ENCODE assay signal across 18 cellular contexts in genomic region chr10:61825617-61826016, GRCh38.
"Had no signal": no experiment of that assay in that cellular context is flagged by ENCODE, and none has a peak within 500 bp of the region (broad histone marks: within the 10 kb centered on the region; RNA-seq: fewer than 3 reads in every experiment).

No MANE protein-coding gene starts in this region.

- H3K27ac ChIP-seq: heart left ventricle, psoas muscle, right lobe of liver, spleen, testis, transverse colon had no signal

- H3K9me3 ChIP-seq: heart left ventricle, psoas muscle, right lobe of liver, spleen, testis, transverse colon had no signal

- ATAC-seq: esophagus mucosa; heart left ventricle; natural killer cell treated with Interleukin-12 subunit alpha and Interleukin-12 subunit beta and Interleukin-15 and Interleukin-18, amount 100 ng/mL, for 72 hours; psoas muscle; stimulated activated naive B cell treated with anti-CD40 and anti-IgM and Interleukin-4, amounts not matched to agents 10 μg/mL and 1 μg/mL and 100 μg/mL, for 72 hours; stimulated activated naive CD8-positive, alpha-beta T cell treated with anti-CD3 and anti-CD28 coated beads, Interleukin-15, amount 100 ng/mL, for 72 hours had no signal

- H3K27me3 ChIP-seq: heart left ventricle, right lobe of liver, spleen, testis, transverse colon had no signal

- H3K36me3 ChIP-seq: heart left ventricle, right lobe of liver, spleen, transverse colon had no signal

- H3K4me1 ChIP-seq: psoas muscle, right lobe of liver, spleen, transverse colon had no signal

- DNase-seq: effector memory CD4-positive, alpha-beta T cell; heart left ventricle; hippocampal formation; kidney glomerular epithelial cell; midbrain; psoas muscle; retina; right lobe of liver; spleen; stimulated activated CD4-positive, alpha-beta T cell treated with anti-CD3 and anti-CD28 coated beads, Interleukin-15, amount 100 ng/mL, for 24 hours; stimulated activated CD4-positive, alpha-beta T cell treated with anti-CD3 and anti-CD28 coated beads, Interleukin-1b, Interleukin-23, amount 100 ng/mL, for 48 hours; stimulated activated CD4-positive, alpha-beta T cell treated with anti-CD3 and anti-CD28 coated beads, Interleukin-4, amount 100 ng/mL, for 4 hours; stimulated activated naive B cell treated with anti-CD40 and anti-IgM and Interleukin-4, amounts not matched to agents 10 μg/mL and 1 μg/mL and 100 μg/mL, for 72 hours; stimulated activated naive CD8-positive, alpha-beta T cell treated with anti-CD3 and anti-CD28 coated beads, Interleukin-15, amount 100 ng/mL, for 72 hours; testis; transverse colon had no signal

- H3K4me3 ChIP-seq: heart left ventricle, psoas muscle, right lobe of liver, spleen, testis, transverse colon had no signal
